ENCODE assay signal across 8 cellular contexts in genomic region chr9:37591775-37592107, GRCh38. TPM values are rescaled to one million over a fixed set of nuclear protein-coding genes. Genes with fewer than 3 reads are reported as not detected.
DNase-seq lines count a peak whose midpoint lies in the region; ATAC-seq and TF ChIP-seq lines count a peak whose summit lies in the region.

No MANE protein-coding gene starts in this region.

- DNase-seq in CD8-positive, alpha-beta memory T cell, result no peak
- DNase-seq in MG63 (no peak), dorsolateral prefrontal cortex (no peak), neuronal stem cell (ENCODE audit: low spot score) (no peak), germinal center (ENCODE audit: low spot score) (no peak)

- H3K27ac ChIP-seq in CD8-positive, alpha-beta memory T cell (ENCODE audit: low read depth, low read length), result peak overlapping the region; percentile 91
- H3K27ac ChIP-seq in dorsolateral prefrontal cortex, result peak overlapping the region in 25 of 59 donors; percentile 81 to 97 (median 89)
- no peak overlapping the region for H3K27ac ChIP-seq in neuronal stem cell (replicated peaks; ENCODE audit: low read length)

- H3K27ac Mint-ChIP-seq in CD8-positive, alpha-beta memory T cell, result peak overlapping the region; percentile 89 to 99 (median 98)

- H4K91ac ChIP-seq in neuronal stem cell (ENCODE audit: low read depth, low read length, poor library complexity), result no peak overlapping the region

- H3K4me2 ChIP-seq in neuronal stem cell (ENCODE audit: insufficient read depth, low read length, poor library complexity, severe bottlenecking), result peak overlapping the region; percentile 85

- no peak overlapping the region for H2BK12ac ChIP-seq in neuronal stem cell (ENCODE audit: low read length)

- peaks cover 0 to 34% (median 4%) of the 10 kb centered on the region in 3 donors for H3K36me3 Mint-ChIP-seq in CD8-positive, alpha-beta memory T cell

- peak overlapping the region; percentile 98 for H3K18ac ChIP-seq in neuronal stem cell (ENCODE audit: low read length)

- TF ChIP-seq CTCF in dorsolateral prefrontal cortex (IDR thresholded peaks at IDR 0.05 in 54 of 56, conservative IDR thresholded peaks at IDR 0.05 in 2 of 56; ENCODE audit: low read depth in 1 of 56, partially characterized antibody in 56 of 56), result no peak

- H3K4ac ChIP-seq in neuronal stem cell (ENCODE audit: low read length), result no peak overlapping the region

- peak overlapping the region; percentile 97 for H2AK5ac ChIP-seq in neuronal stem cell (ENCODE audit: low read depth, low read length)

- H3K9ac ChIP-seq in neuronal stem cell (ENCODE audit: low read depth, low read length, poor library complexity), result peak overlapping the region; percentile 98

- CTCF ChIA-PET in CD8-positive, alpha-beta memory T cell (lab: Charles Lee), result interaction anchor here (1.1 to 1.8 kb wide), 6 partner anchors 10 to 177 kb away, joined by 3 to 9 read pairs (median 5); no protein-coding TSS in a partner anchor

- no peak overlapping the region for H2BK120ac ChIP-seq in neuronal stem cell (ENCODE audit: low read depth, low read length)

- H3K9me3 Mint-ChIP-seq in CD8-positive, alpha-beta memory T cell, result no peaks in the 10 kb centered on the region

- H2BK5ac ChIP-seq in neuronal stem cell (ENCODE audit: low read length), result no peak overlapping the region

- H3K27me3 ChIP-seq in CD8-positive, alpha-beta memory T cell (ENCODE audit: insufficient read depth, low read length, poor library complexity, severe bottlenecking), result no peaks in the 10 kb centered on the region
- H3K27me3 ChIP-seq in MG63 (no peaks in the 10 kb centered on the region), dorsolateral prefrontal cortex (no peaks in the 10 kb centered on the region), neuronal stem cell (ENCODE audit: control insufficient read depth in 3 of 3, insufficient read depth in 3 of 3, low read depth in 1 of 3, low read length in 3 of 3) (peaks cover 0 to 2% (median 1%) of the 10 kb centered on the region in 3 experiments)

- peaks cover 2 to 15% of the 10 kb centered on the region in 2 donors for H3K27me3 Mint-ChIP-seq in CD8-positive, alpha-beta memory T cell

- POLR2A ChIA-PET in CD8-positive, alpha-beta memory T cell (lab: Charles Lee), result interaction anchor here (0.6 to 2.0 kb wide), 8 partner anchors 15 to 471 kb away, joined by 3 to 12 read pairs (median 4); partner anchors contain the start of genes FBXO10, POLR1E, ZBTB5 and ZCCHC7

- no peaks in the 10 kb centered on the region for H3K9me3 ChIP-seq in CD8-positive, alpha-beta memory T cell (ENCODE audit: low read length)
- no peaks in the 10 kb centered on the region for H3K9me3 ChIP-seq in MG63
- H3K9me3 ChIP-seq in neuronal stem cell (replicated peaks in 1 of 2; ENCODE audit: control insufficient read depth in 2 of 2, insufficient read depth in 1 of 2, low read depth in 1 of 2, low read length in 2 of 2), result no peaks in the 10 kb centered on the region

- WGBS in neuronal stem cell (ENCODE audit: extremely low coverage in 2 of 2, insufficient read length in 2 of 2, insufficient replicate concordance in 1 of 2), 2 donors, result no CpG with 5 or more reads among the region's 13 CpGs

- H3K79me1 ChIP-seq in neuronal stem cell (ENCODE audit: low read depth, low read length), result peaks cover 3% of the 10 kb centered on the region

- no peak overlapping the region for H2BK15ac ChIP-seq in neuronal stem cell (ENCODE audit: low read length)

- H3K14ac ChIP-seq in neuronal stem cell (ENCODE audit: low read length), result peak overlapping the region; percentile 98

- H3K36me3 ChIP-seq in CD8-positive, alpha-beta memory T cell (ENCODE audit: insufficient read depth, low read length), result peaks cover 17% of the 10 kb centered on the region
- H3K36me3 ChIP-seq in MG63, result peaks cover 16% of the 10 kb centered on the region
- peaks cover 9 to 41% of the 10 kb centered on the region in 2 donors for H3K36me3 ChIP-seq in neuronal stem cell (replicated peaks in 1 of 2; ENCODE audit: control insufficient read depth in 2 of 2, insufficient read depth in 2 of 2, low read length in 2 of 2)

- no peak overlapping the region for H4K8ac ChIP-seq in neuronal stem cell (ENCODE audit: low read depth, low read length)

- peak overlapping the region; percentile 99 for H3K4me3 ChIP-seq in CD8-positive, alpha-beta memory T cell (ENCODE audit: low read length)
- peak overlapping the region; percentile 89 for H3K4me3 ChIP-seq in MG63
- peak overlapping the region; percentile 63 to 100 (median 94) for H3K4me3 ChIP-seq in dorsolateral prefrontal cortex
- peak overlapping the region; percentile 90 to 100 for H3K4me3 ChIP-seq in neuronal stem cell (ENCODE audit: low read length in 2 of 2)

- H2AFZ ChIP-seq in neuronal stem cell (ENCODE audit: low read length), result peak overlapping the region; percentile 97

- H3K23ac ChIP-seq in neuronal stem cell (ENCODE audit: low read depth, low read length, poor library complexity), result peak overlapping the region; percentile 97

- intact Hi-C loops in dorsolateral prefrontal cortex (cut with DNase I), result loop anchor here (5.0 to 10.0 kb wide), 7 partner anchors 61 to 311 kb away; partner anchors contain the start of genes DCAF10 (in 1 of the 2), EXOSC3 (in 1 of the 2), FRMPD1 (in 1 of the 2) and SLC25A51 (in 1 of the 2)

- H3K4me1 Mint-ChIP-seq in CD8-positive, alpha-beta memory T cell, result peaks cover 36 to 59% (median 51%) of the 10 kb centered on the region in 3 donors

- peak overlapping the region; percentile 94 to 100 (median 97) for H3K4me3 Mint-ChIP-seq in CD8-positive, alpha-beta memory T cell

- H3K4me1 ChIP-seq in CD8-positive, alpha-beta memory T cell (ENCODE audit: insufficient read depth, low read length), result peaks cover 28% of the 10 kb centered on the region
- peaks cover 2 to 4% of the 10 kb centered on the region in 2 donors for H3K4me1 ChIP-seq in neuronal stem cell (ENCODE audit: control insufficient read depth in 2 of 2, insufficient read depth in 1 of 2, low read depth in 1 of 2, low read length in 2 of 2)

- ATAC-seq in HG03457 (IDR thresholded peaks at IDR 0.05; ENCODE audit: unreplicated experiment) (no peak), GM21529 (IDR thresholded peaks at IDR 0.05; ENCODE audit: unreplicated experiment) (no peak), HG02973 (IDR thresholded peaks at IDR 0.05; ENCODE audit: unreplicated experiment) (no peak)

RNA-seq across cellular contexts. Expression of gene TOMM5, which starts 0.7 kb away (rescaled TPM):
- 100 to 1,000 TPM; 222 to 227 TPM for total RNA-seq in CD8-positive, alpha-beta memory T cell
- 200 TPM for polyA plus RNA-seq in CD8-positive, alpha-beta memory T cell
- total RNA-seq in MG63 (2014; rRNA removed; shearing (Covaris generic); ENCODE audit: low replicate concordance), result 101 and 179 TPM in 2 replicates
- 10 to 100 TPM; 30.0 to 71.9 (median 50.0) TPM for total RNA-seq in dorsolateral prefrontal cortex
- 158 TPM for polyA plus RNA-seq in neuronal stem cell (2013, experiment 1 of 2)
- 162 TPM for polyA plus RNA-seq in neuronal stem cell (2013, experiment 2 of 2)

RNA-seq across cellular contexts. Expression of gene FBXO10, which starts 15.6 kb away (rescaled TPM):
- 1 to 10 TPM; 2.3 to 2.8 TPM for total RNA-seq in CD8-positive, alpha-beta memory T cell
- polyA plus RNA-seq in CD8-positive, alpha-beta memory T cell, result 0.82 TPM
- 0.84 and 4.3 TPM in 2 replicates for total RNA-seq in MG63 (2014; rRNA removed; shearing (Covaris generic); ENCODE audit: low replicate concordance)
- total RNA-seq in dorsolateral prefrontal cortex, result 10 to 100 TPM in 119 of 120 experiments, 1 to 10 TPM in 1; 9.9 to 34.2 (median 24.9) TPM
- 11.9 TPM for polyA plus RNA-seq in neuronal stem cell (2013, experiment 1 of 2)
- 12.4 TPM for polyA plus RNA-seq in neuronal stem cell (2013, experiment 2 of 2)

RNA-seq across cellular contexts. Expression of gene FRMPD1, which starts 59.0 kb away (rescaled TPM):
- total RNA-seq in CD8-positive, alpha-beta memory T cell, result not detected
- not detected for polyA plus RNA-seq in CD8-positive, alpha-beta memory T cell
- not detected in 2 replicates for total RNA-seq in MG63 (2014; rRNA removed; shearing (Covaris generic); ENCODE audit: low replicate concordance)
- 1 to 10 TPM; 2.1 to 6.9 (median 4.1) TPM for total RNA-seq in dorsolateral prefrontal cortex
- 0.01 TPM for polyA plus RNA-seq in neuronal stem cell (2013, experiment 1 of 2)
- 0.01 TPM for polyA plus RNA-seq in neuronal stem cell (2013, experiment 2 of 2)
